ENCODE assay signal across 32 cellular contexts in the genomic region with DNA sequence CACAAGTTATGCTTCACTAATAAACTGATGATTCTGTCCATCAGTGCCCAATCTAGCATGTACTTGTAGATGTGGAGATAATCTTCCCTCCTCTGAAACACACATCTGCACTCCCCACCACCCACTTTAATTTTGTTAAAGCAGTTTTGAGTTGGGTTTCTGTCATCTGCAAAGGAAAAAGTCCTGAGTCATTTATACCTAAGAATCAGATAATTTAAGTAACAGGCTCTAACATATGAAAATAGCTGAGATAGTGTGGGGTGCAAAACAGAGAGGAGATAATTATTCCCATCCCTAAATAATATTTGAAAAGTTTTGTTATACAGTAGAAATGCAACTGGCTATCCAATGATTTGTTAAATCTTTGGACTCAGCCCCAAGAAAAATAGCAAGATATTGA.
"Had no signal": no experiment of that assay in that cellular context is flagged by ENCODE, and none has a peak within 500 bp of the region (broad histone marks: within the 10 kb centered on the region; RNA-seq: fewer than 3 reads in every experiment).

No MANE protein-coding gene starts in this region.

- ATAC-seq: activated CD4-positive, alpha-beta T cell treated with anti-CD3 and anti-CD28 coated beads for 36 hours; activated CD8-positive, alpha-beta memory T cell treated with anti-CD3 and anti-CD28 coated beads, Interleukin-2, amount 10 ng/mL, durations not matched to agents 7 days and 5 days; activated CD8-positive, alpha-beta T cell treated with anti-CD3 and anti-CD28 coated beads, Interleukin-2, amount 10 ng/mL, durations not matched to agents 7 days and 5 days; activated T-helper 17 cell treated with anti-CD3 and anti-CD28 coated beads, Interleukin-2, amount 50 U/mL, for 72 hours; body of pancreas; gastroesophageal sphincter; heart right ventricle had no signal

- H3K36me3 Mint-ChIP-seq: activated CD4-positive, alpha-beta memory T cell treated with anti-CD3 and anti-CD28 coated beads for 36 hours had no signal

- FAIRE-seq: colon, endometrium, endothelial cell of umbilical vein had no signal

- DNase-seq: activated CD4-positive, alpha-beta memory T cell treated with anti-CD3 and anti-CD28 coated beads for 36 hours; activated CD4-positive, alpha-beta T cell treated with anti-CD3 and anti-CD28 coated beads for 36 hours; activated CD4-positive, alpha-beta T cell treated with anti-CD3 and anti-CD28 coated beads, Interleukin-2, amount 10 ng/mL, durations not matched to agents 24 days and 14 days; activated CD4-positive, CD25-positive, alpha-beta regulatory T cell; activated CD4-positive, CD25-positive, alpha-beta regulatory T cell treated with anti-CD3 and anti-CD28 coated beads, Interleukin-2, amount 50 U/mL, for 72 hours; activated CD8-positive, alpha-beta memory T cell treated with anti-CD3 and anti-CD28 coated beads, Interleukin-2, amount 10 ng/mL, durations not matched to agents 7 days and 5 days; activated CD8-positive, alpha-beta memory T cell treated with anti-CD3 and anti-CD28 coated beads, Interleukin-2, amount 50 U/mL, for 4 hours; activated CD8-positive, alpha-beta T cell treated with anti-CD3 and anti-CD28 coated beads, Interleukin-2, amount 10 ng/mL, durations not matched to agents 7 days and 5 days; activated effector memory CD4-positive, alpha-beta T cell treated with Interleukin-2 at 50 U/mL for 16 hours; activated gamma-delta T cell treated with Interleukin-2 at 50 U/mL for 16 hours; activated naive CD4-positive, alpha-beta T cell treated with anti-CD3 and anti-CD28 coated beads, Interleukin-2, amount 50 U/mL, for 16 hours; activated naive CD4-positive, alpha-beta T cell treated with Interleukin-2 at 50 U/mL for 16 hours; activated T-cell treated with anti-CD3 and anti-CD28 coated beads, Interleukin-2, amount 50 U/mL, for 1 hour; adrenal gland; amygdala; aorta; body of pancreas; caudate nucleus; cortex of kidney; dermis blood vessel endothelial cell; effector CD8-positive, alpha-beta T cell; esophagus squamous epithelium; foreskin melanocyte; heart right ventricle; T-helper 2 cell had no signal

- H3K9me3 Mint-ChIP-seq: activated CD4-positive, alpha-beta memory T cell treated with anti-CD3 and anti-CD28 coated beads for 36 hours; activated T-helper 17 cell treated with anti-CD3 and anti-CD28 coated beads, Interleukin-2, amount 50 U/mL, for 72 hours had no signal

- H3K9me3 ChIP-seq: adrenal gland, body of pancreas, esophagus squamous epithelium, gastroesophageal sphincter had no signal

- H3K4me3 Mint-ChIP-seq: activated CD4-positive, alpha-beta memory T cell treated with anti-CD3 and anti-CD28 coated beads for 36 hours; activated CD4-positive, alpha-beta T cell treated with anti-CD3 and anti-CD28 coated beads for 36 hours; activated CD4-positive, alpha-beta T cell treated with anti-CD3 and anti-CD28 coated beads, Interleukin-2, amount 10 ng/mL, durations not matched to agents 24 days and 14 days; activated CD8-positive, alpha-beta memory T cell treated with anti-CD3 and anti-CD28 coated beads, Interleukin-2, amount 10 ng/mL, durations not matched to agents 7 days and 5 days; activated CD8-positive, alpha-beta T cell treated with anti-CD3 and anti-CD28 coated beads, Interleukin-2, amount 10 ng/mL, durations not matched to agents 7 days and 5 days; activated naive CD8-positive, alpha-beta T cell; activated T-helper 17 cell treated with anti-CD3 and anti-CD28 coated beads, Interleukin-2, amount 50 U/mL, for 72 hours had no signal

- H2AFZ ChIP-seq: hepatocyte had no signal

- H3K4me1 ChIP-seq: adrenal gland, body of pancreas, gastroesophageal sphincter had no signal

- H3K79me2 ChIP-seq: hepatocyte had no signal

- H3K27me3 Mint-ChIP-seq: activated CD4-positive, alpha-beta memory T cell treated with anti-CD3 and anti-CD28 coated beads for 36 hours; activated CD4-positive, alpha-beta T cell treated with anti-CD3 and anti-CD28 coated beads for 36 hours; activated naive CD8-positive, alpha-beta T cell; activated T-helper 17 cell treated with anti-CD3 and anti-CD28 coated beads, Interleukin-2, amount 50 U/mL, for 72 hours had no signal

- H3K27ac Mint-ChIP-seq: activated CD4-positive, alpha-beta memory T cell treated with anti-CD3 and anti-CD28 coated beads for 36 hours; activated CD4-positive, alpha-beta T cell treated with anti-CD3 and anti-CD28 coated beads for 36 hours; activated CD4-positive, alpha-beta T cell treated with anti-CD3 and anti-CD28 coated beads, Interleukin-2, amount 10 ng/mL, durations not matched to agents 24 days and 14 days; activated CD8-positive, alpha-beta memory T cell treated with anti-CD3 and anti-CD28 coated beads, Interleukin-2, amount 10 ng/mL, durations not matched to agents 7 days and 5 days; activated CD8-positive, alpha-beta T cell treated with anti-CD3 and anti-CD28 coated beads, Interleukin-2, amount 10 ng/mL, durations not matched to agents 7 days and 5 days; activated naive CD8-positive, alpha-beta T cell; activated T-helper 17 cell treated with anti-CD3 and anti-CD28 coated beads, Interleukin-2, amount 50 U/mL, for 72 hours had no signal

- H3K4me3 ChIP-seq: adrenal gland, body of pancreas, esophagus squamous epithelium, gastroesophageal sphincter, heart right ventricle, hepatocyte had no signal

- H3K4me2 ChIP-seq: hepatocyte had no signal

- H3K27me3 ChIP-seq: adrenal gland, body of pancreas, esophagus squamous epithelium, hepatocyte had no signal

- H3K36me3 ChIP-seq: adrenal gland, esophagus squamous epithelium, gastroesophageal sphincter, heart right ventricle had no signal

- H3K27ac ChIP-seq: adrenal gland, body of pancreas, esophagus squamous epithelium, gastroesophageal sphincter, heart right ventricle, hepatocyte had no signal
